1 cellular context compared by ENCODE assay signal in the genomic region with DNA sequence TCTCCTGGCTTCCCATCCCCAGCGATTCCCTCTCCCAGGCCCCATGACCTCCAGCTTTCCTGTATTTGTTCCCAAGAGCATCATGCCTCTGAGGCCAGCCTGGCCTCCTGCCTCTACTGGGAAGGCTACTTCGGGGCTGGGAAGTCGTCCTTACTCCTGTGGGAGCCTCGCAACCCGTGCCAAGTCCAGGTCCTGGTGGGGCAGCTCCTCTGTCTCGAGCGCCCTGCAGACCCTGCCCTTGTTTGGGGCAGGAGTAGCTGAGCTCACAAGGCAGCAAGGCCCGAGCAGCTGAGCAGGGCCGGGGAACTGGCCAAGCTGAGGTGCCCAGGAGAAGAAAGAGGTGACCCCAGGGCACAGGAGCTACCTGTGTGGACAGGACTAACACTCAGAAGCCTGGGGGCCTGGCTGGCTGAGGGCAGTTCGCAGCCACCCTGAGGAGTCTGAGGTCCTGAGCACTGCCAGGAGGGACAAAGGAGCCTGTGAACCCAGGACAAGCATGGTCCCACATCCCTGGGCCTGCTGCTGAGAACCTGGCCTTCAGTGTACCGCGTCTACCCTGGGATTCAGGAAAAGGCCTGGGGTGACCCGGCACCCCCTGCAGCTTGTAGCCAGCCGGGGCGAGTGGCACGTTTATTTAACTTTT.
TF ChIP-seq lines count a peak whose summit lies in the region.

No MANE protein-coding gene starts in this region.

TF ChIP-seq in HepG2, 621 proteins besides CTCF, POLR2A, EP300 and RAD21 (continued from another document):
- TF ChIP-seq, protein P1, sequence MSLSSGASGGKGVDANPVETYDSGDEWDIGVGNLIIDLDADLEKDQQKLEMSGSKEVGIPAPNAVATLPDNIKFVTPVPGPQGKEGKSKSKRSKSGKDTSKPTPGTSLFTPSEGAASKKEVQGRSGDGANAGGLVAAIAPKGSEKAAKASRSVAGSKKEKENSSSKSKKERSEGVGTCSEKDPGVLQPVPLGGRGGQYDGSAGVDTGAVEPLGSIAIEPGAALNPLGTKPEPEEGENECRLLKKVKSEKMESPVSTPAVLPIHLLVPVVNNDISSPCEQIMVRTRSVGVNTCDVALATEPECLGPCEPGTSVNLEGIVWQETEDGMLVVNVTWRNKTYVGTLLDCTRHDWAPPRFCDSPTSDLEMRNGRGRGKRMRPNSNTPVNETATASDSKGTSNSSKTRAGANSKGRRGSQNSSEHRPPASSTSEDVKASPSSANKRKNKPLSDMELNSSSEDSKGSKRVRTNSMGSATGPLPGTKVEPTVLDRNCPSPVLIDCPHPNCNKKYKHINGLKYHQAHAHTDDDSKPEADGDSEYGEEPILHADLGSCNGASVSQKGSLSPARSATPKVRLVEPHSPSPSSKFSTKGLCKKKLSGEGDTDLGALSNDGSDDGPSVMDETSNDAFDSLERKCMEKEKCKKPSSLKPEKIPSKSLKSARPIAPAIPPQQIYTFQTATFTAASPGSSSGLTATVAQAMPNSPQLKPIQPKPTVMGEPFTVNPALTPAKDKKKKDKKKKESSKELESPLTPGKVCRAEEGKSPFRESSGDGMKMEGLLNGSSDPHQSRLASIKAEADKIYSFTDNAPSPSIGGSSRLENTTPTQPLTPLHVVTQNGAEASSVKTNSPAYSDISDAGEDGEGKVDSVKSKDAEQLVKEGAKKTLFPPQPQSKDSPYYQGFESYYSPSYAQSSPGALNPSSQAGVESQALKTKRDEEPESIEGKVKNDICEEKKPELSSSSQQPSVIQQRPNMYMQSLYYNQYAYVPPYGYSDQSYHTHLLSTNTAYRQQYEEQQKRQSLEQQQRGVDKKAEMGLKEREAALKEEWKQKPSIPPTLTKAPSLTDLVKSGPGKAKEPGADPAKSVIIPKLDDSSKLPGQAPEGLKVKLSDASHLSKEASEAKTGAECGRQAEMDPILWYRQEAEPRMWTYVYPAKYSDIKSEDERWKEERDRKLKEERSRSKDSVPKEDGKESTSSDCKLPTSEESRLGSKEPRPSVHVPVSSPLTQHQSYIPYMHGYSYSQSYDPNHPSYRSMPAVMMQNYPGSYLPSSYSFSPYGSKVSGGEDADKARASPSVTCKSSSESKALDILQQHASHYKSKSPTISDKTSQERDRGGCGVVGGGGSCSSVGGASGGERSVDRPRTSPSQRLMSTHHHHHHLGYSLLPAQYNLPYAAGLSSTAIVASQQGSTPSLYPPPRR (CRISPR knock-in tag; IDR thresholded peaks at IDR 0.05; ENCODE audit: borderline replicate concordance) = no peak
- TF ChIP-seq, protein P2, sequence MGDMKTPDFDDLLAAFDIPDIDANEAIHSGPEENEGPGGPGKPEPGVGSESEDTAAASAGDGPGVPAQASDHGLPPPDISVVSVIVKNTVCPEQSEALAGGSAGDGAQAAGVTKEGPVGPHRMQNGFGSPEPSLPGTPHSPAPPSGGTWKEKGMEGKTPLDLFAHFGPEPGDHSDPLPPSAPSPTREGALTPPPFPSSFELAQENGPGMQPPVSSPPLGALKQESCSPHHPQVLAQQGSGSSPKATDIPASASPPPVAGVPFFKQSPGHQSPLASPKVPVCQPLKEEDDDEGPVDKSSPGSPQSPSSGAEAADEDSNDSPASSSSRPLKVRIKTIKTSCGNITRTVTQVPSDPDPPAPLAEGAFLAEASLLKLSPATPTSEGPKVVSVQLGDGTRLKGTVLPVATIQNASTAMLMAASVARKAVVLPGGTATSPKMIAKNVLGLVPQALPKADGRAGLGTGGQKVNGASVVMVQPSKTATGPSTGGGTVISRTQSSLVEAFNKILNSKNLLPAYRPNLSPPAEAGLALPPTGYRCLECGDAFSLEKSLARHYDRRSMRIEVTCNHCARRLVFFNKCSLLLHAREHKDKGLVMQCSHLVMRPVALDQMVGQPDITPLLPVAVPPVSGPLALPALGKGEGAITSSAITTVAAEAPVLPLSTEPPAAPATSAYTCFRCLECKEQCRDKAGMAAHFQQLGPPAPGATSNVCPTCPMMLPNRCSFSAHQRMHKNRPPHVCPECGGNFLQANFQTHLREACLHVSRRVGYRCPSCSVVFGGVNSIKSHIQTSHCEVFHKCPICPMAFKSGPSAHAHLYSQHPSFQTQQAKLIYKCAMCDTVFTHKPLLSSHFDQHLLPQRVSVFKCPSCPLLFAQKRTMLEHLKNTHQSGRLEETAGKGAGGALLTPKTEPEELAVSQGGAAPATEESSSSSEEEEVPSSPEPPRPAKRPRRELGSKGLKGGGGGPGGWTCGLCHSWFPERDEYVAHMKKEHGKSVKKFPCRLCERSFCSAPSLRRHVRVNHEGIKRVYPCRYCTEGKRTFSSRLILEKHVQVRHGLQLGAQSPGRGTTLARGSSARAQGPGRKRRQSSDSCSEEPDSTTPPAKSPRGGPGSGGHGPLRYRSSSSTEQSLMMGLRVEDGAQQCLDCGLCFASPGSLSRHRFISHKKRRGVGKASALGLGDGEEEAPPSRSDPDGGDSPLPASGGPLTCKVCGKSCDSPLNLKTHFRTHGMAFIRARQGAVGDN (CRISPR knock-in tag; IDR thresholded peaks at IDR 0.05) = peak; percentile 24; the same call in 1 of the 2 replicates
